In genomic region chr12:68557011-68557715, GRCh38 we compare ENCODE assay signal across 16 cellular contexts. TPM values are rescaled to one million over a fixed set of nuclear protein-coding genes. Genes with fewer than 3 reads are reported as not detected.
A peak's percentile ranks its signal among the peaks of the same experiment; 100 is the strongest.
DNase-seq lines count a peak whose midpoint lies in the region; ATAC-seq, FAIRE-seq and TF ChIP-seq lines count a peak whose summit lies in the region.
"Had no signal": no experiment of that assay in that cellular context is flagged by ENCODE, and none has a peak within 500 bp of the region (broad histone marks: within the 10 kb centered on the region; RNA-seq: fewer than 3 reads in every experiment).

No MANE protein-coding gene starts in this region.

- TF ChIP-seq RAD21 in H1 (IDR thresholded peaks at IDR 0.05 in 1 of 2, conservative IDR thresholded peaks at IDR 0.05 in 1 of 2; ENCODE audit: low read depth in 2 of 2, low read length in 2 of 2) = no peak

- no peak overlapping the region for H3K14ac ChIP-seq in H1 (ENCODE audit: insufficient read length)

- no peak overlapping the region for H3K27ac ChIP-seq in H1 (ENCODE audit: low read depth, low read length)
- H3K27ac ChIP-seq: esophagus muscularis mucosa had no signal

- H2BK120ac ChIP-seq in H1 (replicated peaks; ENCODE audit: low read depth, low read length) = no peak overlapping the region

- no peak for TF ChIP-seq EP300 in H1 (IDR thresholded peaks at IDR 0.05; ENCODE audit: borderline replicate concordance in 1 of 2, low read depth in 2 of 2, low read length in 2 of 2)

- DNase-seq in GM03348 (ENCODE audit: low spot score) (peak; percentile 65), RCC 7860 (ENCODE audit: low spot score) (peak; percentile 76), H1 (ENCODE audit: low read depth in 1 of 2, low spot score in 2 of 2) (no peak), osteocyte (ENCODE audit: extremely low spot score, unreplicated experiment) (no peak), cardiac septum (ENCODE audit: low spot score) (no peak)
- DNase-seq in stimulated activated CD4-positive, alpha-beta T cell treated with anti-CD3 and anti-CD28 coated beads, Interleukin-1b, Interleukin-23, amount 100 ng/mL, for 48 hours = no peak
- DNase-seq: DMS53; left cardiac atrium; NCI-H1694 treated with DMSO at 0.1 percent for 48 hours; nucleus accumbens; stimulated activated CD4-positive, alpha-beta T cell treated with anti-CD3 and anti-CD28 coated beads, Interleukin-2, amount 100 ng/mL, for 24 hours; stimulated activated naive CD4-positive, alpha-beta T cell had no signal

- CTCF ChIA-PET in H1 (lab: Charles Lee; ENCODE audit: partially characterized antibody) = interaction anchor here (0.6 kb wide), 1 partner anchor 1165 kb away, joined by 3 read pairs; no protein-coding TSS in a partner anchor

- no peak overlapping the region for H3K9ac ChIP-seq in H1 (replicated peaks in 1 of 4; ENCODE audit: extremely low read depth in 1 of 4, low read depth in 3 of 4, low read length in 3 of 4)

- H3K4me2 ChIP-seq in H1 (ENCODE audit: insufficient read depth in 1 of 2, low read depth in 2 of 2, low read length in 2 of 2) = no peak overlapping the region

- no peaks in the 10 kb centered on the region for H3K9me3 ChIP-seq in H1 (ENCODE audit: insufficient read depth in 2 of 2, low read depth in 1 of 2, low read length in 1 of 2)
- H3K9me3 ChIP-seq: ascending aorta, esophagus muscularis mucosa had no signal

- no peaks in the 10 kb centered on the region for H3K79me2 ChIP-seq in H1 (ENCODE audit: control insufficient read depth in 1 of 2, insufficient read depth in 2 of 2, low read length in 2 of 2)

- no peak overlapping the region for H2BK5ac ChIP-seq in H1 (ENCODE audit: low read depth, low read length)

- H3K27me3 ChIP-seq in H1 (replicated peaks in 1 of 4; ENCODE audit: control insufficient read depth in 3 of 4, extremely low read depth in 1 of 4, insufficient read depth in 3 of 4, low read length in 3 of 4) = no peaks in the 10 kb centered on the region
- H3K27me3 ChIP-seq: ascending aorta, esophagus muscularis mucosa had no signal

- no peaks in the 10 kb centered on the region for H3K79me1 ChIP-seq in H1 (ENCODE audit: low read depth, low read length)

- H3K56ac ChIP-seq in H1 (replicated peaks; ENCODE audit: insufficient read length, low read depth, low read length) = peak overlapping the region; percentile 12

- H3K27ac Mint-ChIP-seq in osteocyte (ENCODE audit: unreplicated experiment) = peak overlapping the region; percentile 71

- FAIRE-seq in RCC 7860 (lab: Jason Lieb, UNC) (peak; percentile 73), H1 (lab: Jason Lieb, UNC) (no peak)

- H4K20me1 ChIP-seq in H1 (replicated peaks in 1 of 2; ENCODE audit: control insufficient read depth in 1 of 2, insufficient read depth in 2 of 2, low read length in 2 of 2) = no peaks in the 10 kb centered on the region

- H3K4me1 Mint-ChIP-seq in osteocyte (ENCODE audit: unreplicated experiment) = peaks cover 36% of the 10 kb centered on the region

- peaks cover 2% of the 10 kb centered on the region; the same call in 1 of the 2 replicates for H3K23me2 ChIP-seq in H1 (ENCODE audit: low read depth, low read length)

- H3K18ac ChIP-seq in H1 (ENCODE audit: extremely low read depth, low read length) = no peak overlapping the region

- H3K36me3 ChIP-seq in H1 (ENCODE audit: control insufficient read depth in 2 of 4, insufficient read depth in 4 of 4, low read length in 3 of 4) = no peaks in the 10 kb centered on the region
- H3K36me3 ChIP-seq: ascending aorta, esophagus muscularis mucosa had no signal

- no peaks in the 10 kb centered on the region for H3K9me3 Mint-ChIP-seq in osteocyte (ENCODE audit: unreplicated experiment)

- H3K27me3 Mint-ChIP-seq in osteocyte (ENCODE audit: unreplicated experiment) = no peaks in the 10 kb centered on the region

- H2BK12ac ChIP-seq in H1 (ENCODE audit: low read depth, low read length) = no peak overlapping the region

- no peak overlapping the region for H3K23ac ChIP-seq in H1 (ENCODE audit: insufficient read length)

- H2AFZ ChIP-seq in H1 (ENCODE audit: low read length) = no peak overlapping the region

- no peak overlapping the region for H3K4me3 ChIP-seq in H1 (ENCODE audit: extremely low read depth in 1 of 4, insufficient read depth in 2 of 4, low read depth in 3 of 4, low read length in 4 of 4)
- H3K4me3 ChIP-seq: ascending aorta, esophagus muscularis mucosa had no signal

- no peak overlapping the region for H2BK15ac ChIP-seq in H1 (ENCODE audit: low read length)

- TF ChIP-seq POLR2A in H1 (IDR thresholded peaks at IDR 0.05; ENCODE audit: control extremely low read depth in 1 of 2, low read depth in 2 of 2, low read length in 2 of 2) = no peak

- H3K36me3 Mint-ChIP-seq in osteocyte (ENCODE audit: unreplicated experiment) = no peaks in the 10 kb centered on the region

- H3K4me3 Mint-ChIP-seq in osteocyte (ENCODE audit: unreplicated experiment) = no peak overlapping the region

- H2AK5ac ChIP-seq in H1 (ENCODE audit: low read depth, low read length) = no peak overlapping the region

- no peak overlapping the region for H2BK20ac ChIP-seq in H1 (ENCODE audit: low read length)

- H4K8ac ChIP-seq in H1 (ENCODE audit: extremely low read depth, insufficient read depth, low read length) = no peak overlapping the region

- no peak overlapping the region for H4K5ac ChIP-seq in H1 (ENCODE audit: insufficient read length, low read depth, low read length)

- 84% methylated on average over 5 of the region's 5 CpGs; no CpG with 5 or more reads in 1 of the 2 experiments for WGBS in H1 (ENCODE audit: extremely low coverage in 1 of 2, insufficient coverage in 1 of 2, insufficient read length in 1 of 2, insufficient replicate concordance in 2 of 2, low coverage in 1 of 2, low lambda C conversion rate in 2 of 2, missing lambda C conversion rate in 1 of 2), 2 experiments

- no peak overlapping the region for H4K91ac ChIP-seq in H1 (replicated peaks; ENCODE audit: insufficient read length, low read length)

- ATAC-seq in HG03378 (IDR thresholded peaks at IDR 0.05; ENCODE audit: unreplicated experiment) (no peak), GM19463 (IDR thresholded peaks at IDR 0.05; ENCODE audit: unreplicated experiment) (no peak)

- intact Hi-C loops in cardiac septum (cut with DNase I) = no loop called here

- TF ChIP-seq CTCF in H1 (IDR thresholded peaks at IDR 0.05; ENCODE audit: control extremely low read depth in 1 of 3, insufficient read depth in 1 of 3, low read depth in 1 of 3, low read length in 3 of 3) (no peak), osteocyte (IDR thresholded peaks at IDR 0.05) (no peak)

- no peak overlapping the region for H3K4ac ChIP-seq in H1 (replicated peaks; ENCODE audit: insufficient read length, low read depth, low read length)

- H3K4me1 ChIP-seq in H1 (replicated peaks in 1 of 4; ENCODE audit: control insufficient read depth in 3 of 4, insufficient read depth in 4 of 4, low read length in 3 of 4) = peaks cover 2 to 7% (median 5%) of the 10 kb centered on the region in 4 experiments; a peak in 5 of 7 replicates
- H3K4me1 ChIP-seq: ascending aorta had no signal

- POLR2A ChIA-PET in H1 (lab: Charles Lee; ENCODE audit: partially characterized antibody) = no interaction called here

TF ChIP-seq in H1, 55 proteins besides CTCF, POLR2A, EP300 and RAD21:
- TF ChIP-seq FOSL1 (IDR thresholded peaks at IDR 0.05; ENCODE audit: insufficient read depth, low read depth, low read length) (no peak), EGR1 (IDR thresholded peaks at IDR 0.05; ENCODE audit: borderline replicate concordance, low read depth, low read length) (no peak), SIX5 (IDR thresholded peaks at IDR 0.05; ENCODE audit: low read depth, low read length) (no peak), NANOG (IDR thresholded peaks at IDR 0.05; ENCODE audit: insufficient read depth, low read depth, low read length, poor library complexity, severe bottlenecking) (no peak), E2F6 (IDR thresholded peaks at IDR 0.05) (no peak), RNF2 (IDR thresholded peaks at IDR 0.05; ENCODE audit: borderline replicate concordance, low read depth, low read length, missing control alignments, poor library complexity, severe bottlenecking) (no peak), MAFK (IDR thresholded peaks at IDR 0.05; ENCODE audit: low read depth, low read length) (no peak), NRF1 (IDR thresholded peaks at IDR 0.05; ENCODE audit: low read depth, low read length) (no peak), GTF2F1 (IDR thresholded peaks at IDR 0.05; ENCODE audit: borderline replicate concordance, low read depth, low read length) (no peak)
- TF ChIP-seq, protein P1, sequence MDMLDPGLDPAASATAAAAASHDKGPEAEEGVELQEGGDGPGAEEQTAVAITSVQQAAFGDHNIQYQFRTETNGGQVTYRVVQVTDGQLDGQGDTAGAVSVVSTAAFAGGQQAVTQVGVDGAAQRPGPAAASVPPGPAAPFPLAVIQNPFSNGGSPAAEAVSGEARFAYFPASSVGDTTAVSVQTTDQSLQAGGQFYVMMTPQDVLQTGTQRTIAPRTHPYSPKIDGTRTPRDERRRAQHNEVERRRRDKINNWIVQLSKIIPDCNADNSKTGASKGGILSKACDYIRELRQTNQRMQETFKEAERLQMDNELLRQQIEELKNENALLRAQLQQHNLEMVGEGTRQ (IDR thresholded peaks at IDR 0.05; ENCODE audit: low read length) = no peak
TF ChIP-seq in H1: peak in this region for 0.

RNA-seq across cellular contexts. Expression of gene RAP1B, which starts 53.5 kb away (rescaled TPM):
- total RNA-seq in H1 (2021; fragmentation: NEBNext Ultra II Directional; extraction: Animal tissue kit (Norgen Biotek cat#: 25700)) = 101 and 112 TPM in 2 replicates
- polyA plus RNA-seq in H1 (2011; rRNA removed) = 40.7 and 61.4 TPM in 2 replicates
- 91.1 TPM for polyA plus RNA-seq in H1 (2011; cell fraction: cytosol; rRNA removed)
- 23.7 TPM for polyA plus RNA-seq in H1 (2011; cell fraction: nucleus; rRNA removed)
- 65.1 to 97.1 TPM (median 84.6 TPM) in 4 replicates for polyA plus RNA-seq in H1 (2012, experiment 1 of 2)
- 9.2 TPM for polyA plus RNA-seq in H1 (2012, experiment 2 of 2)
- polyA plus RNA-seq in H1 (2013, experiment 1 of 2) = 72.6 TPM
- 78.4 TPM for polyA plus RNA-seq in H1 (2013, experiment 2 of 2)
- polyA minus RNA-seq in H1 (2011; rRNA and poly(A)+ RNA removed) = 28.6 and 46.4 TPM in 2 replicates
- 65.5 TPM for polyA minus RNA-seq in H1 (2011; cell fraction: cytosol; rRNA and poly(A)+ RNA removed)
- 44.8 TPM for polyA minus RNA-seq in H1 (2011; cell fraction: nucleus; rRNA and poly(A)+ RNA removed)
- total RNA-seq in osteocyte = 179 and 182 TPM in 2 replicates
- 48.6 TPM for total RNA-seq in cardiac septum

Comparison
In these comparisons a context has a peak if more than half of its experiments do, and no peak if none do; other contexts are left out.
1. DNase-seq: peak in GM03348 (single experiment) and RCC 7860 (single experiment); none in H1 (0 of 2), osteocyte (single experiment), stimulated activated CD4-positive, alpha-beta T cell treated with anti-CD3 and anti-CD28 coated beads, Interleukin-1b, Interleukin-23, amount 100 ng/mL, for 48 hours (single experiment) and cardiac septum (single experiment).